ENCODE assay signal across 1 cellular context in genomic region chr18:9022397-9023170, GRCh38.
TF ChIP-seq lines count a peak whose summit lies in the region.

No MANE protein-coding gene starts in this region.

TF ChIP-seq in endothelial cell of umbilical vein, 7 proteins besides CTCF, POLR2A, EP300 and RAD21 (continued from another document):
- TF ChIP-seq GATA2 (IDR thresholded peaks at IDR 0.05; ENCODE audit: insufficient read depth, insufficient read length, low read depth, low read length), result no peak
TF ChIP-seq in endothelial cell of umbilical vein: peak in this region for 0.
